In the genomic region with DNA sequence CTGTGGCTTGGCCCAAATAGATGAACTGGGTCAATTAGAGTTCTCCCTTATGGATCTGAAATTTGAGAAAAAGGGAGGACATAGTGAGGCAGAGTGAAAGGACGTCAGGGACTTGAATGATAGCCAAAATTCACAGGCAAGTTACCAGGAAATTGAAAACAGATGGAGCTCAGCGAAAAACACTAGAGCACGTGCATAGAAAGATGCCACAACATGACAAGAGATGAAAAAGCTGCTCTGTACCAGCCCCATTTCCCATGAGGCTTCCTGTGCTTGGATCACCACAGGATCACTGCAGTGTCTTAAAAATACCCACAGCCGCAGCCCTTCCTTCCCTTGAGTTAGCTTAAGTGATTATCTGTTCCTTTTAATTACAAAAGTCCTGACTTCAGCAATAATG, we compare ENCODE assay signal across 16 cellular contexts. TPM values are rescaled to one million over a fixed set of nuclear protein-coding genes. Genes with fewer than 3 reads are reported as not detected.
DNase-seq lines count a peak whose midpoint lies in the region; ATAC-seq and TF ChIP-seq lines count a peak whose summit lies in the region.
"Had no signal": no experiment of that assay in that cellular context is flagged by ENCODE, and none has a peak within 500 bp of the region (broad histone marks: within the 10 kb centered on the region; RNA-seq: fewer than 3 reads in every experiment).

No MANE protein-coding gene starts in this region.

- peaks cover 22% of the 10 kb centered on the region for H3K4me1 Mint-ChIP-seq in activated naive CD4-positive, alpha-beta T cell treated with anti-CD3 and anti-CD28 coated beads, Interleukin-2, amount 10 ng/mL, durations not matched to agents 7 days and 5 days

- no peaks in the 10 kb centered on the region for H3K36me3 Mint-ChIP-seq in activated naive CD4-positive, alpha-beta T cell treated with anti-CD3 and anti-CD28 coated beads, Interleukin-2, amount 10 ng/mL, durations not matched to agents 7 days and 5 days

- H3K4me3 Mint-ChIP-seq in activated naive CD4-positive, alpha-beta T cell treated with anti-CD3 and anti-CD28 coated beads, Interleukin-2, amount 10 ng/mL, durations not matched to agents 7 days and 5 days: no peak overlapping the region
- H3K4me3 Mint-ChIP-seq: activated B cell treated with CpG ODN at 0.5 μM for 24 hours; effector memory CD8-positive, alpha-beta T cell had no signal

- no peak for TF ChIP-seq EP300 in suprapubic skin (IDR thresholded peaks at IDR 0.05)

- H3K9me3 Mint-ChIP-seq in activated naive CD4-positive, alpha-beta T cell treated with anti-CD3 and anti-CD28 coated beads, Interleukin-2, amount 10 ng/mL, durations not matched to agents 7 days and 5 days: peaks cover 7% of the 10 kb centered on the region
- H3K9me3 Mint-ChIP-seq: effector memory CD8-positive, alpha-beta T cell had no signal

- in situ Hi-C loops in gastrocnemius medialis (cut with MboI; ENCODE audit: low sequenced_read_pairs in 4 of 4): no loop called here

- no peaks in the 10 kb centered on the region for H3K9me3 ChIP-seq in gastrocnemius medialis
- no peaks in the 10 kb centered on the region for H3K9me3 ChIP-seq in suprapubic skin
- H3K9me3 ChIP-seq: A549, right lobe of liver, uterus had no signal

- CTCF ChIA-PET in activated naive CD4-positive, alpha-beta T cell treated with anti-CD3 and anti-CD28 coated beads, Interleukin-2, amount 10 ng/mL, durations not matched to agents 7 days and 5 days (lab: Charles Lee): interaction anchor here (0.6 to 1.1 kb wide), 3 partner anchors 21 to 530 kb away, joined by 3 to 4 read pairs (median 3); no protein-coding TSS in a partner anchor

- peaks cover 3% of the 10 kb centered on the region for H3K27me3 Mint-ChIP-seq in activated naive CD4-positive, alpha-beta T cell treated with anti-CD3 and anti-CD28 coated beads, Interleukin-2, amount 10 ng/mL, durations not matched to agents 7 days and 5 days

- H3K4me1 ChIP-seq in gastrocnemius medialis (peaks cover 14 to 25% of the 10 kb centered on the region in 2 donors), suprapubic skin (peaks cover under 1% of the 10 kb centered on the region)
- H3K4me1 ChIP-seq: A549, uterus had no signal

- H3K36me3 ChIP-seq in gastrocnemius medialis: no peaks in the 10 kb centered on the region
- H3K36me3 ChIP-seq in suprapubic skin: no peaks in the 10 kb centered on the region
- H3K36me3 ChIP-seq: right lobe of liver, uterus had no signal

- 35% methylated on average over 4 of the region's 4 CpGs for WGBS in suprapubic skin

- no peak overlapping the region for H3K4me3 ChIP-seq in gastrocnemius medialis
- H3K4me3 ChIP-seq in suprapubic skin: no peak overlapping the region
- H3K4me3 ChIP-seq: A549, right lobe of liver, uterus had no signal

- ATAC-seq in gastrocnemius medialis (no peak), GM18511 (IDR thresholded peaks at IDR 0.05; ENCODE audit: unreplicated experiment) (no peak)
- ATAC-seq: A549; effector memory CD8-positive, alpha-beta T cell; left colon; right lobe of liver had no signal

- no peak for TF ChIP-seq POLR2A in gastrocnemius medialis (IDR thresholded peaks at IDR 0.05)
- TF ChIP-seq POLR2A in suprapubic skin (IDR thresholded peaks at IDR 0.05): no peak

- H3K27me3 ChIP-seq in gastrocnemius medialis (no peaks in the 10 kb centered on the region), suprapubic skin (no peaks in the 10 kb centered on the region)
- H3K27me3 ChIP-seq: right lobe of liver, uterus had no signal

- TF ChIP-seq CTCF in gastrocnemius medialis (IDR thresholded peaks at IDR 0.05 in 4 of 5, conservative IDR thresholded peaks at IDR 0.05 in 1 of 5) (no peak), suprapubic skin (IDR thresholded peaks at IDR 0.05) (no peak)

- no peak overlapping the region for H3K27ac Mint-ChIP-seq in activated naive CD4-positive, alpha-beta T cell treated with anti-CD3 and anti-CD28 coated beads, Interleukin-2, amount 10 ng/mL, durations not matched to agents 7 days and 5 days
- H3K27ac Mint-ChIP-seq: activated B cell treated with CpG ODN at 0.5 μM for 24 hours; effector memory CD8-positive, alpha-beta T cell had no signal

- H3K27ac ChIP-seq in gastrocnemius medialis: peak overlapping the region in 3 of 4 donors; percentile 16 to 28 (median 24)
- no peak overlapping the region for H3K27ac ChIP-seq in suprapubic skin
- H3K27ac ChIP-seq: A549, right lobe of liver, uterus had no signal

- intact Hi-C loops in gastrocnemius medialis (cut with DNase I; ENCODE audit: low total_unique reads): no loop called here

- DNase-seq in activated naive CD4-positive, alpha-beta T cell treated with anti-CD3 and anti-CD28 coated beads, Interleukin-2, amount 10 ng/mL, durations not matched to agents 7 days and 5 days: peak; percentile 38
- DNase-seq in activated naive CD4-positive, alpha-beta T cell (lab: John Stamatoyannopoulos, UW): no peak
- peak; percentile 14 for DNase-seq in MV-4-11 (lab: John Stamatoyannopoulos, UW)
- peak; percentile 44 for DNase-seq in brain pericyte (ENCODE audit: low read depth, low spot score)
- DNase-seq in gastrocnemius medialis: no peak
- DNase-seq in suprapubic skin (ENCODE audit: low spot score in 2 of 2): no peak
- no peak for DNase-seq in cortex of kidney (lab: John Stamatoyannopoulos, UW)
- DNase-seq: activated B cell treated with CpG ODN at 0.5 μM for 24 hours; effector memory CD8-positive, alpha-beta T cell; left colon; nucleus accumbens; right lobe of liver; stimulated activated CD4-positive, alpha-beta T cell treated with anti-CD3 and anti-CD28 coated beads, Interleukin-1b, Interleukin-23, amount 100 ng/mL, for 48 hours; uterus had no signal

RNA-seq across cellular contexts. Expression of gene HOMER1, which starts 39.0 kb away (rescaled TPM):
- total RNA-seq in gastrocnemius medialis: 10 to 100 TPM; 23.5 to 51.0 (median 33.0) TPM
- 1 to 10 TPM; 6.0 to 7.5 (median 7.0) TPM for total RNA-seq in suprapubic skin

RNA-seq across cellular contexts. Expression of gene TENT2, which starts 59.3 kb away (rescaled TPM):
- total RNA-seq in gastrocnemius medialis (10 to 100 TPM; 17.4 to 66.5 (median 28.4) TPM), suprapubic skin (100 to 1,000 TPM in 1 of 4 donors, 10 to 100 TPM in 3; 54.0 to 168 (median 60.4) TPM)

Comparison
In these comparisons a context has a peak if more than half of its experiments do, and no peak if none do; other contexts are left out.
1. DNase-seq: peak in activated naive CD4-positive, alpha-beta T cell treated with anti-CD3 and anti-CD28 coated beads, Interleukin-2, amount 10 ng/mL, durations not matched to agents 7 days and 5 days (single experiment), MV-4-11 (single experiment) and brain pericyte (single experiment); none in activated naive CD4-positive, alpha-beta T cell (0 of 4), gastrocnemius medialis (0 of 2), suprapubic skin (0 of 2) and cortex of kidney (single experiment).